In genomic region chrX:102599084-102599949, GRCh38 we compare ENCODE assay signal across 1 cellular context.
TF ChIP-seq lines count a peak whose summit lies in the region.

Gene ARMCX5 (plus strand): TSS chrX:102599515. CDS start chrX:102602142, 2,627 bp downstream.

TF ChIP-seq in HEK293, 187 proteins besides CTCF, POLR2A, EP300 and RAD21 (continued from another document and continues in another):
- TF ChIP-seq ZBTB11 (tag by site-specific recombination; conservative IDR thresholded peaks at IDR 0.05; ENCODE audit: low read depth) (peak; percentile 57; the same call in 1 of the 2 replicates), SP7 (tag by site-specific recombination; IDR thresholded peaks at IDR 0.05) (peak; percentile 45; the same call in 1 of the 2 replicates), TSHZ1 (tag by site-specific recombination; IDR thresholded peaks at IDR 0.05; ENCODE audit: borderline replicate concordance) (no peak), GLIS1 (tag by site-specific recombination; IDR thresholded peaks at IDR 0.05) (no peak), ZBTB26 (tag by site-specific recombination; optimal IDR thresholded peaks at IDR 0.05) (peak; percentile 16), ATF2 (tag by site-specific recombination; IDR thresholded peaks at IDR 0.05; ENCODE audit: low read depth) (no peak), SP3 (tag by site-specific recombination; IDR thresholded peaks at IDR 0.05) (peak; percentile 75), ZNF548 (tag by site-specific recombination; IDR thresholded peaks at IDR 0.05) (no peak), ZBTB17 (tag by site-specific recombination; IDR thresholded peaks at IDR 0.05) (peak; percentile 77), ZNF366 (tag by site-specific recombination; conservative IDR thresholded peaks at IDR 0.05) (0 out of 2 replicates have a peak, but pooled peaks have one; percentile 21), ZNF169 (tag by site-specific recombination; IDR thresholded peaks at IDR 0.05) (no peak), ZNF660 (tag by site-specific recombination; IDR thresholded peaks at IDR 0.05) (no peak), ZNF362 (tag by site-specific recombination; IDR thresholded peaks at IDR 0.05) (no peak), ZNF10 (tag by site-specific recombination; IDR thresholded peaks at IDR 0.05) (0 out of 2 replicates have a peak, but pooled peaks have one; percentile 10), ZNF394 (tag by site-specific recombination; IDR thresholded peaks at IDR 0.05; ENCODE audit: borderline replicate concordance) (peak; percentile 52), ZNF335 (tag by site-specific recombination; conservative IDR thresholded peaks at IDR 0.05) (0 out of 2 replicates have a peak, but pooled peaks have one; percentile 49), ZNF792 (tag by site-specific recombination; IDR thresholded peaks at IDR 0.05) (no peak), KLF17 (tag by site-specific recombination; IDR thresholded peaks at IDR 0.05) (0 out of 2 replicates have a peak, but pooled peaks have one; percentile 16), ZNF416 (tag by site-specific recombination; IDR thresholded peaks at IDR 0.05) (no peak), ZNF350 (tag by site-specific recombination; IDR thresholded peaks at IDR 0.05) (peak; percentile 47; the same call in 1 of the 2 replicates), ZNF530 (tag by site-specific recombination; IDR thresholded peaks at IDR 0.05; ENCODE audit: low read depth) (no peak), ZBTB8A (tag by site-specific recombination; IDR thresholded peaks at IDR 0.05) (no peak), SETDB1 (IDR thresholded peaks at IDR 0.05; ENCODE audit: insufficient read length, low read length) (peak; percentile 46), WT1 (tag by site-specific recombination; IDR thresholded peaks at IDR 0.05) (no peak), EGR2 (tag by site-specific recombination; IDR thresholded peaks at IDR 0.05; ENCODE audit: low read depth) (no peak), ZNF596 (tag by site-specific recombination; IDR thresholded peaks at IDR 0.05) (no peak), ZNF202 (tag by site-specific recombination; IDR thresholded peaks at IDR 0.05; ENCODE audit: borderline replicate concordance) (no peak), REPIN1 (tag by site-specific recombination; IDR thresholded peaks at IDR 0.05; ENCODE audit: low read depth) (no peak), ZNF561 (tag by site-specific recombination; IDR thresholded peaks at IDR 0.05; ENCODE audit: borderline replicate concordance) (peak; percentile 46; the same call in 1 of the 2 replicates), PATZ1 (tag by site-specific recombination; IDR thresholded peaks at IDR 0.05) (peak; percentile 22; the same call in 1 of the 2 replicates), ZBTB44 (tag by site-specific recombination; IDR thresholded peaks at IDR 0.05) (no peak), ZFP69B (tag by site-specific recombination; IDR thresholded peaks at IDR 0.05) (peak; percentile 73), ZNF692 (tag by site-specific recombination; IDR thresholded peaks at IDR 0.05) (peak; percentile 86), ZNF266 (tag by site-specific recombination; IDR thresholded peaks at IDR 0.05; ENCODE audit: low read depth) (no peak), ZSCAN30 (tag by site-specific recombination; IDR thresholded peaks at IDR 0.05) (no peak), ZNF488 (tag by site-specific recombination; IDR thresholded peaks at IDR 0.05) (no peak), ZNF23 (tag by site-specific recombination; IDR thresholded peaks at IDR 0.05; ENCODE audit: borderline replicate concordance) (no peak), ZXDB (tag by site-specific recombination; IDR thresholded peaks at IDR 0.05) (peak; percentile 80; the same call in 1 of the 2 replicates), ZNF292 (tag by site-specific recombination; IDR thresholded peaks at IDR 0.05; ENCODE audit: borderline replicate concordance, low read depth) (no peak), IKZF3 (tag by site-specific recombination; IDR thresholded peaks at IDR 0.05) (peak; percentile 77), ZBTB20 (tag by site-specific recombination; IDR thresholded peaks at IDR 0.05) (peak; percentile 72), ZSCAN23 (tag by site-specific recombination; IDR thresholded peaks at IDR 0.05) (no peak), ZNF776 (tag by site-specific recombination; IDR thresholded peaks at IDR 0.05; ENCODE audit: borderline replicate concordance) (no peak)
